ENCODE assay signal across 7 cellular contexts in genomic region chrX:3450891-3451290, GRCh38.
DNase-seq lines count a peak whose midpoint lies in the region; FAIRE-seq and TF ChIP-seq lines count a peak whose summit lies in the region.
"Not testable (repeated sequence)": the region's sequence is repeated elsewhere in the genome, so short reads cannot be mapped to it uniquely, and the experiment has no call there.

No MANE protein-coding gene starts in this region.

- H2BK15ac ChIP-seq in mesenchymal stem cell (ENCODE audit: low read depth, poor library complexity, severe bottlenecking): not testable (repeated sequence)

- H3K79me1 ChIP-seq in mesenchymal stem cell (replicated peaks; ENCODE audit: low read length, poor library complexity, severe bottlenecking): not testable (repeated sequence)

- H3K4ac ChIP-seq in mesenchymal stem cell (ENCODE audit: low read depth in 1 of 2, low read length in 2 of 2): not testable (repeated sequence)

- not testable (repeated sequence) for H3K4me2 ChIP-seq in mesenchymal stem cell (ENCODE audit: low read length, poor library complexity, severe bottlenecking)

- H3K4me1 ChIP-seq in adipocyte (ENCODE audit: control insufficient read depth, insufficient read depth, low read length): peaks cover 28% of the 10 kb centered on the region
- H3K4me1 ChIP-seq in mesenchymal stem cell (ENCODE audit: control insufficient read depth, insufficient read depth, low read depth, low read length); small intestine (ENCODE audit: control insufficient read depth in 2 of 2, insufficient read depth in 1 of 2, low read depth in 1 of 2, low read length in 1 of 2): not testable (repeated sequence)

- peak; percentile 78 for FAIRE-seq in small intestine (lab: Jason Lieb, UNC)

- H3K9ac ChIP-seq in adipocyte (ENCODE audit: low read length): not testable (repeated sequence)
- H3K9ac ChIP-seq in mesenchymal stem cell (ENCODE audit: low read length): peak overlapping the region; percentile 60

- not testable (repeated sequence) for H3K36me3 ChIP-seq in adipocyte (ENCODE audit: control insufficient read depth, insufficient read depth, low read length, severe bottlenecking); mesenchymal stem cell (ENCODE audit: control insufficient read depth in 1 of 2, insufficient read depth in 2 of 2, low read depth in 1 of 2, low read length in 2 of 2); small intestine (ENCODE audit: control insufficient read depth in 2 of 2, insufficient read depth in 2 of 2, low read length in 2 of 2)

- not testable (repeated sequence) for H2AFZ ChIP-seq in mesenchymal stem cell (ENCODE audit: low read depth, low read length)

- H3K9me3 ChIP-seq in adipocyte (ENCODE audit: control insufficient read depth, low read length); mesenchymal stem cell (ENCODE audit: control insufficient read depth, low read length); small intestine (ENCODE audit: control insufficient read depth, low read depth): not testable (repeated sequence)

- DNase-seq in DMS 273 (lab: John Stamatoyannopoulos, UW; ENCODE audit: unreplicated experiment) (peak; percentile 36), NCI-H1694 treated with DMSO at 0.1 percent for 48 hours (lab: John Stamatoyannopoulos, UW) (peak; percentile 2), adipocyte (ENCODE audit: low read depth) (peak; percentile 50), dedifferentiated amniotic fluid mesenchymal stem cell (ENCODE audit: extremely low spot score) (peak; percentile 46), fibroblast of the aortic adventitia (ENCODE audit: low read depth) (peak; percentile 21), mesenchymal stem cell (peak; percentile 26)
- not testable (repeated sequence) for DNase-seq in small intestine

- TF ChIP-seq CTCF in fibroblast of the aortic adventitia (IDR thresholded peaks at IDR 0.05; ENCODE audit: insufficient read depth, low read length): not testable (repeated sequence)

- H4K91ac ChIP-seq in mesenchymal stem cell (ENCODE audit: low read length): not testable (repeated sequence)

- not testable (repeated sequence) for H2BK5ac ChIP-seq in mesenchymal stem cell (ENCODE audit: low read depth, low read length, poor library complexity, severe bottlenecking)

- not testable (repeated sequence) for H3K23ac ChIP-seq in mesenchymal stem cell (ENCODE audit: low read length in 2 of 2)

- not testable (repeated sequence) for H4K8ac ChIP-seq in mesenchymal stem cell (ENCODE audit: low read length)

- no CpG with 5 or more reads among the region's 2 CpGs for WGBS in mesenchymal stem cell
- 41 to 76% (median 59%) methylated on average over 2 of the region's 2 CpGs for WGBS in small intestine, 3 donors

- not testable (repeated sequence) for H3K14ac ChIP-seq in mesenchymal stem cell (ENCODE audit: low read length in 2 of 2)

- H3K27ac ChIP-seq in mesenchymal stem cell (ENCODE audit: low read length, poor library complexity, severe bottlenecking); small intestine (ENCODE audit: low read depth in 1 of 2, low read length in 1 of 2): not testable (repeated sequence)

- H2AK5ac ChIP-seq in mesenchymal stem cell (ENCODE audit: low read length, severe bottlenecking): not testable (repeated sequence)

- H3K4me3 ChIP-seq in adipocyte (ENCODE audit: low read length); fibroblast of the aortic adventitia (ENCODE audit: low read depth, low read length); mesenchymal stem cell (ENCODE audit: insufficient read depth in 1 of 2, low read depth in 1 of 2, low read length in 2 of 2); small intestine (ENCODE audit: low read depth in 1 of 2, low read length in 2 of 2): not testable (repeated sequence)

- H3K27me3 ChIP-seq in adipocyte (replicated peaks; ENCODE audit: control insufficient read depth, insufficient read depth, low read length); mesenchymal stem cell (ENCODE audit: control insufficient read depth in 1 of 2, insufficient read depth in 1 of 2, low read length in 2 of 2); small intestine (ENCODE audit: control insufficient read depth in 2 of 2, insufficient read depth in 2 of 2, low read length in 2 of 2): not testable (repeated sequence)

- H2BK12ac ChIP-seq in mesenchymal stem cell (ENCODE audit: low read length in 2 of 2): not testable (repeated sequence)

- H3K18ac ChIP-seq in mesenchymal stem cell (ENCODE audit: low read depth in 1 of 2, low read length in 2 of 2): not testable (repeated sequence)

- not testable (repeated sequence) for H2BK120ac ChIP-seq in mesenchymal stem cell (ENCODE audit: low read depth, low read length)
